ENCODE assay signal across 26 cellular contexts in genomic region chr13:92938481-92939020, GRCh38.
"Had no signal": no experiment of that assay in that cellular context is flagged by ENCODE, and none has a peak within 500 bp of the region (broad histone marks: within the 10 kb centered on the region; RNA-seq: fewer than 3 reads in every experiment).

No MANE protein-coding gene starts in this region.

- DNase-seq: activated CD4-positive, alpha-beta T cell treated with anti-CD3 and anti-CD28 coated beads for 48 hours; activated CD4-positive, alpha-beta T cell treated with anti-CD3 and anti-CD28 coated beads, Interleukin-2, amount 50 U/mL, for 4 hours; activated CD4-positive, CD25-positive, alpha-beta regulatory T cell treated with anti-CD3 and anti-CD28 coated beads, Interleukin-2, amount 50 U/mL, for 72 hours; activated CD8-positive, alpha-beta memory T cell treated with anti-CD3 and anti-CD28 coated beads, Interleukin-2, amount 50 U/mL, for 48 hours; activated CD8-positive, alpha-beta T cell treated with anti-CD3 and anti-CD28 coated beads, Interleukin-2, amount 10 ng/mL, durations not matched to agents 7 days and 5 days; activated T-cell treated with anti-CD3 and anti-CD28 coated beads, Interleukin-2, amount 50 U/mL, for 1 hour; amniotic stem cell; body of pancreas; central memory CD4-positive, alpha-beta T cell; KG1; NCI-H1092; NCI-H1417; NCI-H1694 treated with DMSO at 0.1 percent for 48 hours; NCI-H2029 treated with DMSO at 0.1 percent for 48 hours; NCI-H510A treated with DMSO at 0.1 percent for 48 hours; NCI-H774; NK-92 treated with Interleukin-12 subunit alpha and Interleukin-12 subunit beta, amount 100 ng/mL, for 24 hours; Peyer's patch; Right ventricle myocardium superior had no signal

- H3K27ac Mint-ChIP-seq: activated CD8-positive, alpha-beta T cell treated with anti-CD3 and anti-CD28 coated beads, Interleukin-2, amount 10 ng/mL, durations not matched to agents 7 days and 5 days; activated naive CD4-positive, alpha-beta T cell treated with anti-CD3 and anti-CD28 coated beads, Interleukin-2, amount 50 U/mL, for 24 hours; IgD-negative memory B cell; T-helper 1 cell treated with Interleukin-12 subunit alpha and Interleukin-12 subunit beta and Interleukin-4 antibody, amounts not matched to agents 30 μg/mL and 1 μg/mL, for 36 hours; WTC11 had no signal

- H3K4me3 ChIP-seq: ascending aorta, body of pancreas, Peyer's patch, SJSA1 had no signal

- H3K36me3 ChIP-seq: ascending aorta, Peyer's patch, SJSA1 had no signal

- H3K27me3 ChIP-seq: ascending aorta, body of pancreas, Peyer's patch had no signal

- H3K4me1 ChIP-seq: ascending aorta, body of pancreas, Peyer's patch, SJSA1 had no signal

- H3K27me3 Mint-ChIP-seq: activated naive CD4-positive, alpha-beta T cell treated with anti-CD3 and anti-CD28 coated beads, Interleukin-2, amount 50 U/mL, for 24 hours; IgD-negative memory B cell had no signal

- H3K4me3 Mint-ChIP-seq: activated CD8-positive, alpha-beta T cell treated with anti-CD3 and anti-CD28 coated beads, Interleukin-2, amount 10 ng/mL, durations not matched to agents 7 days and 5 days; activated naive CD4-positive, alpha-beta T cell treated with anti-CD3 and anti-CD28 coated beads, Interleukin-2, amount 50 U/mL, for 24 hours; IgD-negative memory B cell; T-helper 1 cell treated with Interleukin-12 subunit alpha and Interleukin-12 subunit beta and Interleukin-4 antibody, amounts not matched to agents 30 μg/mL and 1 μg/mL, for 36 hours; WTC11 had no signal

- H3K27ac ChIP-seq: ascending aorta, body of pancreas, Peyer's patch, RWPE1, SJSA1 had no signal

- H3K36me3 Mint-ChIP-seq: activated naive CD4-positive, alpha-beta T cell treated with anti-CD3 and anti-CD28 coated beads, Interleukin-2, amount 50 U/mL, for 24 hours; IgD-negative memory B cell; WTC11 had no signal

- H3K4me1 Mint-ChIP-seq: activated naive CD4-positive, alpha-beta T cell treated with anti-CD3 and anti-CD28 coated beads, Interleukin-2, amount 50 U/mL, for 24 hours; IgD-negative memory B cell had no signal

- H3K9me3 Mint-ChIP-seq: activated naive CD4-positive, alpha-beta T cell treated with anti-CD3 and anti-CD28 coated beads, Interleukin-2, amount 50 U/mL, for 24 hours; T-helper 1 cell treated with Interleukin-12 subunit alpha and Interleukin-12 subunit beta and Interleukin-4 antibody, amounts not matched to agents 30 μg/mL and 1 μg/mL, for 36 hours; WTC11 had no signal

- ATAC-seq: activated CD8-positive, alpha-beta T cell treated with anti-CD3 and anti-CD28 coated beads, Interleukin-2, amount 10 ng/mL, durations not matched to agents 7 days and 5 days; body of pancreas; WTC11 had no signal
